In genomic region chr12:93803408-93803807, GRCh38 we compare ENCODE assay signal across 9 cellular contexts.
DNase-seq lines count a peak whose midpoint lies in the region; ATAC-seq and TF ChIP-seq lines count a peak whose summit lies in the region.
"Had no signal": no experiment of that assay in that cellular context is flagged by ENCODE, and none has a peak within 500 bp of the region (broad histone marks: within the 10 kb centered on the region; RNA-seq: fewer than 3 reads in every experiment).

No MANE protein-coding gene starts in this region.

- no peaks in the 10 kb centered on the region for H3K27me3 ChIP-seq in adrenal gland
- H3K27me3 ChIP-seq in left ventricle myocardium inferior (ENCODE audit: low read depth), result no peaks in the 10 kb centered on the region
- no peaks in the 10 kb centered on the region for H3K27me3 ChIP-seq in spleen (replicated peaks in 1 of 7)

- DNase-seq in GM04504 (ENCODE audit: low read depth), result peak; percentile 75
- DNase-seq in adrenal gland, result peak in 3 of 7 donors; percentile 31 to 53 (median 46)
- no peak for DNase-seq in left ventricle myocardium inferior
- no peak for DNase-seq in spleen
- DNase-seq in globus pallidus (ENCODE audit: low spot score), result no peak
- DNase-seq in 8988T, result no peak
- DNase-seq: erythroblast had no signal

- H3K4me3 ChIP-seq in adrenal gland (no peak overlapping the region), left ventricle myocardium inferior (peak overlapping the region; percentile 21), spleen (no peak overlapping the region)

- H3K4me1 ChIP-seq in adrenal gland (replicated peaks in 1 of 2), result peaks cover 13 to 32% of the 10 kb centered on the region in 2 donors
- peaks cover 60% of the 10 kb centered on the region for H3K4me1 ChIP-seq in left ventricle myocardium inferior
- H3K4me1 ChIP-seq in spleen, result peaks cover 0 to 9% (median 0%) of the 10 kb centered on the region in 6 donors

- intact Hi-C loops in adrenal gland (cut with DNase I) (no loop called here), left ventricle myocardium inferior (cut with micrococcal nuclease) (no loop called here), spleen (cut with DNase I; ENCODE audit: low total_unique reads) (no loop called here)

- H3K36me3 ChIP-seq in adrenal gland (replicated peaks in 1 of 2) (no peaks in the 10 kb centered on the region), left ventricle myocardium inferior (no peaks in the 10 kb centered on the region), spleen (no peaks in the 10 kb centered on the region)

- TF ChIP-seq CTCF in adrenal gland (IDR thresholded peaks at IDR 0.05) (no peak), left ventricle myocardium inferior (IDR thresholded peaks at IDR 0.05; ENCODE audit: borderline replicate concordance) (no peak), spleen (IDR thresholded peaks at IDR 0.05 in 8 of 11, conservative IDR thresholded peaks at IDR 0.05 in 3 of 11) (no peak)

- ATAC-seq in HG02938 (IDR thresholded peaks at IDR 0.05; ENCODE audit: unreplicated experiment) (no peak), HG03378 (IDR thresholded peaks at IDR 0.05; ENCODE audit: unreplicated experiment) (no peak)

- WGBS in adrenal gland, 4 donors, result 20 to 30% (median 28%) methylated on average over 5 of the region's 5 CpGs
- 39 to 49% (median 41%) methylated on average over 5 of the region's 5 CpGs for WGBS in spleen, 5 donors

- peak overlapping the region; percentile 1 to 80 (median 62) for H3K27ac ChIP-seq in adrenal gland
- peak overlapping the region; percentile 79 for H3K27ac ChIP-seq in left ventricle myocardium inferior (replicated peaks)
- peak overlapping the region in 6 of 8 donors; percentile 17 to 62 (median 54) for H3K27ac ChIP-seq in spleen

- TF ChIP-seq POLR2A in adrenal gland (IDR thresholded peaks at IDR 0.05) (peak in 1 of 2 donors; percentile 45), spleen (IDR thresholded peaks at IDR 0.05) (no peak)

- H3K9me3 ChIP-seq in adrenal gland (replicated peaks in 1 of 3), result no peaks in the 10 kb centered on the region
- H3K9me3 ChIP-seq in left ventricle myocardium inferior (replicated peaks), result no peaks in the 10 kb centered on the region
- no peaks in the 10 kb centered on the region for H3K9me3 ChIP-seq in spleen
